In the genomic region with DNA sequence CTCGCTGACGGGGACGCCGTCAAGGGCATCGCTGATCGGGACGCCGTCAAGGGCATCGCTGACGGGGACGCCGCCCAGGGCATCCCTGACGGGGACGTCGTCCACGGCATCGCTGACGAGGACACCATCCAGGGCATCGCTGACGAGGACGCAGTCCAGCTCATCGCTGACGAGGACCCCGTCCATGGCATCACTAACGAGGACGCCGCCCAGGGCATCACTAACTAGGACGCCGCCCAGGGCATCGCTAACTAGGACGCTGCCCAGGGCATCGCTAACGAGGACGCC, we compare ENCODE assay signal across 33 cellular contexts.
"Had no signal": no experiment of that assay in that cellular context is flagged by ENCODE, and none has a peak within 500 bp of the region (broad histone marks: within the 10 kb centered on the region; RNA-seq: fewer than 3 reads in every experiment).

No MANE protein-coding gene starts in this region.

- H3K27ac Mint-ChIP-seq: activated B cell treated with CpG ODN at 0.5 μM for 24 hours; activated CD4-positive, alpha-beta memory T cell treated with anti-CD3 and anti-CD28 coated beads for 36 hours; activated CD4-positive, alpha-beta T cell treated with anti-CD3 and anti-CD28 coated beads, Interleukin-2, amount 10 ng/mL, durations not matched to agents 24 days and 14 days; activated CD8-positive, alpha-beta T cell treated with anti-CD3 and anti-CD28 coated beads for 36 hours; activated naive CD4-positive, alpha-beta T cell treated with anti-CD3 and anti-CD28 coated beads, Interleukin-2, amount 10 ng/mL, durations not matched to agents 7 days and 5 days; activated naive CD4-positive, alpha-beta T cell treated with anti-CD3 and anti-CD28 coated beads, Interleukin-2, amount 50 U/mL, for 24 hours; activated naive CD8-positive, alpha-beta T cell; activated T-helper 2 cell treated with anti-CD3 and anti-CD28 coated beads, Interferon-gamma antibody, Interleukin-2, Interleukin-4, amounts not matched to agents 10 μg/mL and 5 μg/mL and 100 μg/mL, durations not matched to agents 14 hours and 24 hours and 36 hours; brain; T-helper 1 cell treated with Interleukin-12 subunit alpha and Interleukin-12 subunit beta and Interleukin-4 antibody, amounts not matched to agents 30 μg/mL and 1 μg/mL, for 36 hours; T-helper 2 cell treated with Interferon-gamma antibody and Interleukin-4, amounts not matched to agents 5 μg/mL and 100 μg/mL, for 36 hours had no signal

- H3K9me3 Mint-ChIP-seq: activated CD8-positive, alpha-beta T cell treated with anti-CD3 and anti-CD28 coated beads for 36 hours; activated naive CD4-positive, alpha-beta T cell treated with anti-CD3 and anti-CD28 coated beads, Interleukin-2, amount 50 U/mL, for 24 hours; central memory CD8-positive, alpha-beta T cell had no signal

- H3K27me3 ChIP-seq: adrenal gland, ascending aorta, cardiac muscle cell had no signal

- H3K4me1 Mint-ChIP-seq: activated B cell treated with CpG ODN at 0.5 μM for 24 hours; activated CD4-positive, alpha-beta T cell treated with anti-CD3 and anti-CD28 coated beads, Interleukin-2, amount 10 ng/mL, durations not matched to agents 24 days and 14 days; activated naive CD4-positive, alpha-beta T cell treated with anti-CD3 and anti-CD28 coated beads, Interleukin-2, amount 10 ng/mL, durations not matched to agents 7 days and 5 days; activated naive CD4-positive, alpha-beta T cell treated with anti-CD3 and anti-CD28 coated beads, Interleukin-2, amount 50 U/mL, for 24 hours; brain; central memory CD8-positive, alpha-beta T cell had no signal

- H3K4me1 ChIP-seq: adrenal gland, ascending aorta had no signal

- ATAC-seq: activated CD8-positive, alpha-beta T cell treated with anti-CD3 and anti-CD28 coated beads for 36 hours had no signal

- H3K9me3 ChIP-seq: adrenal gland, ascending aorta had no signal

- H3K27ac ChIP-seq: adrenal gland, ascending aorta, cardiac muscle cell, VCaP had no signal

- H3K27me3 Mint-ChIP-seq: activated B cell treated with CpG ODN at 0.5 μM for 24 hours; activated CD4-positive, alpha-beta memory T cell treated with anti-CD3 and anti-CD28 coated beads for 36 hours; activated CD4-positive, alpha-beta T cell treated with anti-CD3 and anti-CD28 coated beads, Interleukin-2, amount 10 ng/mL, durations not matched to agents 24 days and 14 days; activated CD8-positive, alpha-beta T cell treated with anti-CD3 and anti-CD28 coated beads for 36 hours; activated naive CD4-positive, alpha-beta T cell treated with anti-CD3 and anti-CD28 coated beads, Interleukin-2, amount 10 ng/mL, durations not matched to agents 7 days and 5 days; activated naive CD4-positive, alpha-beta T cell treated with anti-CD3 and anti-CD28 coated beads, Interleukin-2, amount 50 U/mL, for 24 hours; activated naive CD8-positive, alpha-beta T cell; brain; central memory CD8-positive, alpha-beta T cell had no signal

- H3K36me3 Mint-ChIP-seq: activated CD4-positive, alpha-beta memory T cell treated with anti-CD3 and anti-CD28 coated beads for 36 hours; activated naive CD4-positive, alpha-beta T cell treated with anti-CD3 and anti-CD28 coated beads, Interleukin-2, amount 10 ng/mL, durations not matched to agents 7 days and 5 days; activated naive CD4-positive, alpha-beta T cell treated with anti-CD3 and anti-CD28 coated beads, Interleukin-2, amount 50 U/mL, for 24 hours; activated naive CD8-positive, alpha-beta T cell; brain had no signal

- H3K36me3 ChIP-seq: adrenal gland, ascending aorta, cardiac muscle cell had no signal

- H3K4me3 ChIP-seq: adrenal gland, ascending aorta, cardiac muscle cell had no signal

- DNase-seq: activated B cell treated with CpG ODN at 0.5 μM for 24 hours; activated CD4-positive, alpha-beta memory T cell treated with anti-CD3 and anti-CD28 coated beads for 36 hours; activated CD4-positive, alpha-beta T cell treated with anti-CD3 and anti-CD28 coated beads for 4 hours; activated CD4-positive, alpha-beta T cell treated with anti-CD3 and anti-CD28 coated beads, Interleukin-2, amount 10 ng/mL, durations not matched to agents 24 days and 14 days; activated CD4-positive, alpha-beta T cell treated with anti-CD3 and anti-CD28 coated beads, Interleukin-2, amount 50 U/mL, for 1 hour; activated CD4-positive, alpha-beta T cell treated with anti-CD3 and anti-CD28 coated beads, Interleukin-2, amount 50 U/mL, for 4 hours; activated CD4-positive, CD25-positive, alpha-beta regulatory T cell treated with anti-CD3 and anti-CD28 coated beads, Interleukin-2, amount 50 U/mL, for 72 hours; activated CD8-positive, alpha-beta memory T cell treated with anti-CD3 and anti-CD28 coated beads, Interleukin-2, amount 50 U/mL, for 4 hours; activated CD8-positive, alpha-beta T cell treated with anti-CD3 and anti-CD28 coated beads for 36 hours; activated effector memory CD4-positive, alpha-beta T cell treated with Interleukin-2 at 50 U/mL for 16 hours; activated gamma-delta T cell; activated naive CD4-positive, alpha-beta T cell treated with anti-CD3 and anti-CD28 coated beads, Interleukin-2, amount 10 ng/mL, durations not matched to agents 7 days and 5 days; activated naive CD4-positive, alpha-beta T cell treated with Interleukin-2 at 50 U/mL for 16 hours; activated T-cell treated with anti-CD3 and anti-CD28 coated beads for 4 hours; activated T-cell treated with anti-CD3 and anti-CD28 coated beads, Interleukin-2, amount 50 U/mL, for 1 hour; activated T-cell treated with anti-CD3 and anti-CD28 coated beads, Interleukin-2, amount 50 U/mL, for 48 hours; adrenal gland; amniotic stem cell; caudate nucleus; cerebellar nuclear complex; T-helper 1 cell; T-helper 2 cell; T-helper 9 cell had no signal

- H3K4me3 Mint-ChIP-seq: activated B cell treated with CpG ODN at 0.5 μM for 24 hours; activated CD4-positive, alpha-beta memory T cell treated with anti-CD3 and anti-CD28 coated beads for 36 hours; activated CD4-positive, alpha-beta T cell treated with anti-CD3 and anti-CD28 coated beads, Interleukin-2, amount 10 ng/mL, durations not matched to agents 24 days and 14 days; activated CD8-positive, alpha-beta T cell treated with anti-CD3 and anti-CD28 coated beads for 36 hours; activated naive CD4-positive, alpha-beta T cell treated with anti-CD3 and anti-CD28 coated beads, Interleukin-2, amount 10 ng/mL, durations not matched to agents 7 days and 5 days; activated naive CD4-positive, alpha-beta T cell treated with anti-CD3 and anti-CD28 coated beads, Interleukin-2, amount 50 U/mL, for 24 hours; activated naive CD8-positive, alpha-beta T cell; brain; central memory CD8-positive, alpha-beta T cell; T-helper 1 cell treated with Interleukin-12 subunit alpha and Interleukin-12 subunit beta and Interleukin-4 antibody, amounts not matched to agents 30 μg/mL and 1 μg/mL, for 36 hours; T-helper 2 cell treated with Interferon-gamma antibody and Interleukin-4, amounts not matched to agents 5 μg/mL and 100 μg/mL, for 36 hours had no signal
